25 cellular contexts compared by ENCODE assay signal in the genomic region with DNA sequence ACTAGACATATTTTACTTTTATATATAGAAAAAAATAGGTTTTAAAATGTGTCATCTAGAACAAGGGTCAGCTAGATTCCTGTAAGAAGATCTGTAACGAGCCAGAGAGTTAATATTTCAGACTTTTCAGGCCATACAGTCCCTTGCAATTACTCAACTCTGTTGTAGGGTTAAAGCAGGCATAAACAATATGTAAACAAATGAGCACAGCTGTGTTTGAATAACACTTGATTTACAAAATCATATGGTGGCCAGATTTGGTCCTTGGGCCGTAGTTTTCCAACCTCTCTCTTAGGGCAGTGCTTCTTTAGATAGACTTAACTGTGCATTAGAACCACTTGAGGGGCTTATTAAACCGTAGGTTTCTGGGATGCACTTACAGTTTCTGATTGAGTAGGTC.
"Had no signal": no experiment of that assay in that cellular context is flagged by ENCODE, and none has a peak within 500 bp of the region (broad histone marks: within the 10 kb centered on the region; RNA-seq: fewer than 3 reads in every experiment).

No MANE protein-coding gene starts in this region.

- ATAC-seq: gastrocnemius medialis; left ventricle myocardium superior; lower lobe of right lung; naive thymus-derived CD4-positive, alpha-beta T cell; right lobe of liver; stimulated activated naive CD8-positive, alpha-beta T cell treated with anti-CD3 and anti-CD28 coated beads, Interleukin-15, amount 100 ng/mL, for 72 hours; upper lobe of right lung had no signal

- H3K27ac Mint-ChIP-seq: dendritic cell treated with granulocyte-macrophage colony-stimulating factor and Interleukin-4, amounts not matched to agents 40 ng/mL and 50 ng/mL, for 4 days; endodermal cell; mesothelial cell of epicardium; nephron; neural progenitor cell; stimulated activated naive CD8-positive, alpha-beta T cell treated with anti-CD3 and anti-CD28 coated beads, Interleukin-15, amount 100 ng/mL, for 72 hours had no signal

- H3K4me3 Mint-ChIP-seq: dendritic cell treated with granulocyte-macrophage colony-stimulating factor and Interleukin-4, amounts not matched to agents 40 ng/mL and 50 ng/mL, for 4 days; endodermal cell; mesothelial cell of epicardium; naive thymus-derived CD4-positive, alpha-beta T cell; nephron; neural progenitor cell; stimulated activated naive CD8-positive, alpha-beta T cell treated with anti-CD3 and anti-CD28 coated beads, Interleukin-15, amount 100 ng/mL, for 72 hours had no signal

- H3K27me3 Mint-ChIP-seq: dendritic cell treated with granulocyte-macrophage colony-stimulating factor and Interleukin-4, amounts not matched to agents 40 ng/mL and 50 ng/mL, for 4 days; naive thymus-derived CD4-positive, alpha-beta T cell; progenitor cell of endocrine pancreas; stimulated activated naive CD8-positive, alpha-beta T cell treated with anti-CD3 and anti-CD28 coated beads, Interleukin-15, amount 100 ng/mL, for 72 hours had no signal

- H3K4me3 ChIP-seq: colonic mucosa, esophagus muscularis mucosa, gastrocnemius medialis, lower lobe of right lung, neural progenitor cell, right lobe of liver, suprapubic skin, transverse colon, upper lobe of right lung, uterus had no signal

- H3K9me3 Mint-ChIP-seq: dendritic cell treated with granulocyte-macrophage colony-stimulating factor and Interleukin-4, amounts not matched to agents 40 ng/mL and 50 ng/mL, for 4 days; endodermal cell; mesothelial cell of epicardium; naive thymus-derived CD4-positive, alpha-beta T cell; nephron; neural progenitor cell; stimulated activated naive CD8-positive, alpha-beta T cell treated with anti-CD3 and anti-CD28 coated beads, Interleukin-15, amount 100 ng/mL, for 72 hours had no signal

- H3K4me1 Mint-ChIP-seq: endodermal cell; mesothelial cell of epicardium; nephron; neural progenitor cell; stimulated activated naive CD8-positive, alpha-beta T cell treated with anti-CD3 and anti-CD28 coated beads, Interleukin-15, amount 100 ng/mL, for 72 hours had no signal

- DNase-seq: colonic mucosa; effector CD8-positive, alpha-beta T cell; endodermal cell; foreskin fibroblast; gastrocnemius medialis; head of caudate nucleus; left ventricle myocardium superior; lower lobe of right lung; naive thymus-derived CD4-positive, alpha-beta T cell; right lobe of liver; small intestine; stimulated activated CD4-positive, alpha-beta T cell treated with anti-CD3 and anti-CD28 coated beads, Interleukin-15, amount 100 ng/mL, for 24 hours; stimulated activated CD4-positive, alpha-beta T cell treated with anti-CD3 and anti-CD28 coated beads, Interleukin-2, amount 100 ng/mL, for 48 hours; stimulated activated naive CD4-positive, alpha-beta T cell; stimulated activated naive CD8-positive, alpha-beta T cell treated with anti-CD3 and anti-CD28 coated beads, Interleukin-15, amount 100 ng/mL, for 72 hours; transverse colon; upper lobe of right lung; uterus had no signal

- H3K9me3 ChIP-seq: colonic mucosa, esophagus muscularis mucosa, gastrocnemius medialis, lower lobe of right lung, right lobe of liver, suprapubic skin, transverse colon, upper lobe of right lung, uterus had no signal
